14 cellular contexts compared by ENCODE assay signal in the genomic region with DNA sequence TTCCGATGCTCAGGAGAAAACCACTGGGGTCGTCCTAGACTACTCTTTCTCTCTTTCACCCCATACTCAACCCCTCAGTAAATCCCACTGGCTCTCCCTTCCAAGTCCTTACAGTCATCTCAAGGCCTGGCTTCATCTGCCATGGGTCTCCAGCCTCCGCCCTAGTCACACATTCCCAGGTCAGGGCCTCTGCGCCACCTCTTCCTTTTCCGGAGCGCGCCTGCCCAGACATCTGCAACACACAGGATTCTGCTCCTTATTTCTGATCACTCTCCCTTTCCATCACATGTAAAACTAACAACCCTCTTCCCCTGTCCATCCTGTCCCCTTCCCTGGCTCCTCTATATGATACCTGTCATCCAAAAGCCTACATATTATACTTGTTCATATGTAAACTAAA. TPM values are rescaled to one million over a fixed set of nuclear protein-coding genes. Genes with fewer than 3 reads are reported as not detected.
A peak's percentile ranks its signal among the peaks of the same experiment; 100 is the strongest.
DNase-seq lines count a peak whose midpoint lies in the region; ATAC-seq and TF ChIP-seq lines count a peak whose summit lies in the region.
"Had no signal": no experiment of that assay in that cellular context is flagged by ENCODE, and none has a peak within 500 bp of the region (broad histone marks: within the 10 kb centered on the region; RNA-seq: fewer than 3 reads in every experiment).

No MANE protein-coding gene starts in this region.

- H3K4me1 Mint-ChIP-seq in stimulated activated naive CD8-positive, alpha-beta T cell treated with anti-CD3 and anti-CD28 coated beads, Interleukin-15, Interleukin-2, amounts not matched to agents 100 ng/mL and 50 ng/mL, for 24 hours (ENCODE audit: low read depth): peaks cover 94% of the 10 kb centered on the region
- peaks cover 67% of the 10 kb centered on the region for H3K4me1 Mint-ChIP-seq in stimulated activated naive CD8-positive, alpha-beta T cell treated with anti-CD3 and anti-CD28 coated beads, Interleukin-15, amount 100 ng/mL, for 72 hours
- H3K4me1 Mint-ChIP-seq in natural killer cell treated with Interleukin-12 subunit alpha and Interleukin-12 subunit beta and Interleukin-15 and Interleukin-18, amount 100 ng/mL, for 72 hours (ENCODE audit: low read depth in 2 of 2): peaks cover 62 to 71% of the 10 kb centered on the region in 2 donors

- TF ChIP-seq CTCF in coronary artery (IDR thresholded peaks at IDR 0.05): no peak

- no peak overlapping the region for H3K4me3 Mint-ChIP-seq in stimulated activated naive CD8-positive, alpha-beta T cell treated with anti-CD3 and anti-CD28 coated beads, Interleukin-15, Interleukin-2, amounts not matched to agents 100 ng/mL and 50 ng/mL, for 24 hours
- H3K4me3 Mint-ChIP-seq in stimulated activated naive CD8-positive, alpha-beta T cell treated with anti-CD3 and anti-CD28 coated beads, Interleukin-15, amount 100 ng/mL, for 72 hours: no peak overlapping the region
- H3K4me3 Mint-ChIP-seq in natural killer cell treated with Interleukin-12 subunit alpha and Interleukin-12 subunit beta and Interleukin-15 and Interleukin-18, amount 100 ng/mL, for 72 hours: peak overlapping the region; percentile 19

- H3K36me3 Mint-ChIP-seq in stimulated activated naive CD8-positive, alpha-beta T cell treated with anti-CD3 and anti-CD28 coated beads, Interleukin-15, Interleukin-2, amounts not matched to agents 100 ng/mL and 50 ng/mL, for 24 hours (ENCODE audit: low read depth): peaks cover 3% of the 10 kb centered on the region
- H3K36me3 Mint-ChIP-seq in natural killer cell treated with Interleukin-12 subunit alpha and Interleukin-12 subunit beta and Interleukin-15 and Interleukin-18, amount 100 ng/mL, for 72 hours: no peaks in the 10 kb centered on the region

- H3K27ac ChIP-seq in coronary artery: peak overlapping the region in 1 of 2 donors; percentile 16
- H3K27ac ChIP-seq: KMS-11, RWPE1 had no signal

- H3K9me3 Mint-ChIP-seq in stimulated activated naive CD8-positive, alpha-beta T cell treated with anti-CD3 and anti-CD28 coated beads, Interleukin-15, Interleukin-2, amounts not matched to agents 100 ng/mL and 50 ng/mL, for 24 hours: no peaks in the 10 kb centered on the region
- no peaks in the 10 kb centered on the region for H3K9me3 Mint-ChIP-seq in stimulated activated naive CD8-positive, alpha-beta T cell treated with anti-CD3 and anti-CD28 coated beads, Interleukin-15, amount 100 ng/mL, for 72 hours
- no peaks in the 10 kb centered on the region for H3K9me3 Mint-ChIP-seq in natural killer cell treated with Interleukin-12 subunit alpha and Interleukin-12 subunit beta and Interleukin-15 and Interleukin-18, amount 100 ng/mL, for 72 hours

- ATAC-seq in stimulated activated naive CD8-positive, alpha-beta T cell treated with anti-CD3 and anti-CD28 coated beads, Interleukin-15, amount 100 ng/mL, for 72 hours: no peak
- no peak for ATAC-seq in natural killer cell treated with Interleukin-12 subunit alpha and Interleukin-12 subunit beta and Interleukin-15 and Interleukin-18, amount 100 ng/mL, for 72 hours
- ATAC-seq in HG03378 (IDR thresholded peaks at IDR 0.05; ENCODE audit: unreplicated experiment): no peak
- ATAC-seq in HG02973 (IDR thresholded peaks at IDR 0.05; ENCODE audit: unreplicated experiment): no peak
- ATAC-seq: activated CD4-positive, CD25-positive, alpha-beta regulatory T cell treated with anti-CD3 and anti-CD28 coated beads, Interleukin-2, amount 50 U/mL, for 24 hours had no signal

- H3K27me3 Mint-ChIP-seq in stimulated activated naive CD8-positive, alpha-beta T cell treated with anti-CD3 and anti-CD28 coated beads, Interleukin-15, Interleukin-2, amounts not matched to agents 100 ng/mL and 50 ng/mL, for 24 hours: no peaks in the 10 kb centered on the region
- H3K27me3 Mint-ChIP-seq in stimulated activated naive CD8-positive, alpha-beta T cell treated with anti-CD3 and anti-CD28 coated beads, Interleukin-15, amount 100 ng/mL, for 72 hours: no peaks in the 10 kb centered on the region
- no peaks in the 10 kb centered on the region for H3K27me3 Mint-ChIP-seq in natural killer cell treated with Interleukin-12 subunit alpha and Interleukin-12 subunit beta and Interleukin-15 and Interleukin-18, amount 100 ng/mL, for 72 hours

- H3K4me3 ChIP-seq in coronary artery: no peak overlapping the region

- H3K27ac Mint-ChIP-seq in stimulated activated naive CD8-positive, alpha-beta T cell treated with anti-CD3 and anti-CD28 coated beads, Interleukin-15, Interleukin-2, amounts not matched to agents 100 ng/mL and 50 ng/mL, for 24 hours: peak overlapping the region; percentile 56
- H3K27ac Mint-ChIP-seq in stimulated activated naive CD8-positive, alpha-beta T cell treated with anti-CD3 and anti-CD28 coated beads, Interleukin-15, amount 100 ng/mL, for 72 hours: no peak overlapping the region
- H3K27ac Mint-ChIP-seq in natural killer cell treated with Interleukin-12 subunit alpha and Interleukin-12 subunit beta and Interleukin-15 and Interleukin-18, amount 100 ng/mL, for 72 hours: peak overlapping the region; percentile 48 to 77

- DNase-seq in stimulated activated naive CD8-positive, alpha-beta T cell treated with anti-CD3 and anti-CD28 coated beads, Interleukin-15, amount 100 ng/mL, for 72 hours: no peak
- DNase-seq in coronary artery (ENCODE audit: low spot score) (peak; percentile 17), hippocampal formation (lab: John Stamatoyannopoulos, UW) (no peak)
- DNase-seq in natural killer cell treated with Interleukin-12 subunit alpha and Interleukin-12 subunit beta and Interleukin-15 and Interleukin-18, amount 100 ng/mL, for 72 hours (ENCODE audit: low spot score): no peak
- DNase-seq: DMS79 treated with DMSO at 0.1 percent for 48 hours, NCI-H1092 treated with DMSO at 0.1 percent for 48 hours, NCI-H2171 treated with DMSO at 0.1 percent for 48 hours, posterior cingulate gyrus had no signal

RNA-seq across cellular contexts. Expression of a gene that starts 39.8 kb away (rescaled TPM):
- 100 to 1,000 TPM; 109 to 215 TPM for total RNA-seq in natural killer cell treated with Interleukin-12 subunit alpha and Interleukin-12 subunit beta and Interleukin-15 and Interleukin-18, amount 100 ng/mL, for 72 hours

Comparison
In these comparisons a context has a peak if more than half of its experiments do, and no peak if none do; other contexts are left out.
1. H3K27ac Mint-ChIP-seq: peak in stimulated activated naive CD8-positive, alpha-beta T cell treated with anti-CD3 and anti-CD28 coated beads, Interleukin-15, Interleukin-2, amounts not matched to agents 100 ng/mL and 50 ng/mL, for 24 hours (single experiment) and natural killer cell treated with Interleukin-12 subunit alpha and Interleukin-12 subunit beta and Interleukin-15 and Interleukin-18, amount 100 ng/mL, for 72 hours (2 of 2); none in stimulated activated naive CD8-positive, alpha-beta T cell treated with anti-CD3 and anti-CD28 coated beads, Interleukin-15, amount 100 ng/mL, for 72 hours (0 of 2).